In the genomic region with DNA sequence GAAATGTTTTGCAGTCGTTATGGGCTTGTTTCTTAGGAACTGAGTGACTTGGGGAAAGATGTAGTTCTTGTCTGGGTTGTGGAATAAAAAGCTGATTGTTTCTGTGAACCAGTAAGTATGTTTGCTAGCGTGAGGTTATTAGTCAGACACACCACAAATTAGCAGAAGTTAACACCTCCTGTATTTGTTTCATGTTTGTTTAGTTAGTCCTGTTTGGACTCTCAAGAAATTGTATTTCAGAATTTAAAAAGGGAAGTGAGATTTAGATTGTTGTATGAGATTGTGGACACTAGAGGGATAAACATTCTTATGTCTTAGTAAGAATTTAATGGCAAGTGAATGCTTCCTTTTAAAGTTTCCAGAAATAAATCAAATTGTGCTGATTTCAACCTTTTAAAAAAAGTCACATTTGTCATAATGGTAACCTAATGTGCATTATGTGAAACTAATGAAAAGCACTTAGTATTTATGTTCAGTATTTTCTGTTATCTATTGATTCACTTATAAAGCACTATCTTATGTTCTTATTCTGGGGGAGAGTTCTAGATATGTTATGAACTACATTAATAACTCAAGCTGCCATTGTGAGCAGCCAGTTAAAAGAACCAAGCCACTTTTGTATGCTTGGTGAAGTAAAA, we compare ENCODE assay signal across 8 cellular contexts. TPM values are rescaled to one million over a fixed set of nuclear protein-coding genes. Genes with fewer than 3 reads are reported as not detected.
DNase-seq lines count a peak whose midpoint lies in the region; ATAC-seq and TF ChIP-seq lines count a peak whose summit lies in the region.

No MANE protein-coding gene starts in this region.

- no peak overlapping the region for H3K4me3 Mint-ChIP-seq in brain

- H3K4me1 Mint-ChIP-seq in brain = peaks cover 16% of the 10 kb centered on the region

- H3K9me3 Mint-ChIP-seq in brain = no peaks in the 10 kb centered on the region

- ATAC-seq in GM19452 (IDR thresholded peaks at IDR 0.05; ENCODE audit: unreplicated experiment) (peak; percentile 96), HG03439 (IDR thresholded peaks at IDR 0.05; ENCODE audit: unreplicated experiment) (peak; percentile 97)

- H3K36me3 Mint-ChIP-seq in brain = peaks cover 23% of the 10 kb centered on the region

- TF ChIP-seq CTCF in brain (conservative IDR thresholded peaks at IDR 0.05) = peak in 1 of 2 experiments; percentile 16

- H3K27me3 Mint-ChIP-seq in brain = no peaks in the 10 kb centered on the region

- peak; percentile 27 for DNase-seq in AG08395 (ENCODE audit: low spot score)
- DNase-seq in renal cortical epithelial cell (ENCODE audit: low read depth) = peak; percentile 90
- no peak for DNase-seq in iPS-NIHi11 (ENCODE audit: low spot score)
- DNase-seq in NCI-H446 treated with DMSO at 0.1 percent for 48 hours (lab: John Stamatoyannopoulos, UW) = no peak
- DNase-seq in NCI-H2196 treated with DMSO at 0.1 percent for 48 hours (lab: John Stamatoyannopoulos, UW; ENCODE audit: unreplicated experiment) = no peak

- peak overlapping the region in 3 of 5 experiments; percentile 39 to 67 (median 54) for H3K27ac Mint-ChIP-seq in brain

RNA-seq across cellular contexts. Expression of gene ATP10D, which starts 25.6 kb away (rescaled TPM):
- polyA plus RNA-seq in brain (ENCODE audit: insufficient read depth, low read depth, low replicate concordance) = 3.0 TPM
- 76.8 and 137 TPM in 2 replicates for total RNA-seq in renal cortical epithelial cell

RNA-seq across cellular contexts. Expression of gene COMMD8, which starts 47.1 kb away (rescaled TPM):
- 3.7 TPM for polyA plus RNA-seq in brain (ENCODE audit: insufficient read depth, low read depth, low replicate concordance)
- 56.8 and 78.8 TPM in 2 replicates for total RNA-seq in renal cortical epithelial cell

Comparison
In these comparisons a context has a peak if more than half of its experiments do, and no peak if none do; other contexts are left out.
1. DNase-seq: peak in AG08395 (single experiment) and renal cortical epithelial cell (single experiment); none in iPS-NIHi11 (single experiment), NCI-H446 treated with DMSO at 0.1 percent for 48 hours (single experiment) and NCI-H2196 treated with DMSO at 0.1 percent for 48 hours (single experiment).